In the genomic region with DNA sequence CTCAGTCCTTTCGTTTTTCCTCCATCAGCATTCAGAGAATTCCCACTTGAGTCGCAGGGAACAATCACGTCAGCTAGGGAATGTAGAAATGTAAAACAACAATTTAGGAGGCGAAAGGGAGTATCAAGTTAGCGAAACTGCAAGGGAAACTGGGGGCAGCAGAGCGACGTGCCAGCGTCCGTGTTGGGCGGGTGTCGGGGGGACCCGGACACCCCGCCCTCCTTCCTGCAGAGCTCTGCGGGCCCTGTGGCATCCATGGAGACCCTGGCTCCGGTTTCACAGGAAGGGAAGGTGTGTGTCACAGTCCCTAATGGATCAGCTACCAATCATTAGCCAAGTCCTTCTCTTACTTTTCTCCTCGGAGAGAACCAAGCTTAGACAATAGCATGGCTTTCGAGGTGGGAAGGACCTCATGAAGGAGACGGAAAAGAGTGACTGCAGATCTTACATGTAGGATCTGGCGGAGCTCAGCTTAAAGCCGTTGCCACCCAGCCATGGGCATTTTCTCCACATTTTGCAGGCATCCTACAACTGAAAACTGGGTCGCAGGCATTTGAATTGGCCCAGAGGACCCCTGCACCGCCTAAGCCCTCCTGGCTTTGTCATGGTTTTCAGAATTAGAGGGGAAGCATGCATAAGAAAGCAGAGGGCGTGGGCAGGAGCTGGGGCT, we compare ENCODE assay signal across 12 cellular contexts. TPM values are rescaled to one million over a fixed set of nuclear protein-coding genes. Genes with fewer than 3 reads are reported as not detected.
DNase-seq lines count a peak whose midpoint lies in the region; ATAC-seq and TF ChIP-seq lines count a peak whose summit lies in the region.
"Had no signal": no experiment of that assay in that cellular context is flagged by ENCODE, and none has a peak within 500 bp of the region (broad histone marks: within the 10 kb centered on the region; RNA-seq: fewer than 3 reads in every experiment).

No MANE protein-coding gene starts in this region.

- CTCF ChIA-PET in WTC11 (lab: Charles Lee), result interaction anchor here (1.2 to 1.6 kb wide), 3 partner anchors 25 to 190 kb away, joined by 4 to 5 read pairs (median 4); no protein-coding TSS in a partner anchor
- CTCF ChIA-PET in Caco-2 (lab: Charles Lee), result no interaction called here

- peak overlapping the region in 1 of 5 donors; percentile 42 for H3K9ac ChIP-seq in subcutaneous abdominal adipose tissue (ENCODE audit: low read length in 5 of 5)

- TF ChIP-seq CTCF in WTC11 (IDR thresholded peaks at IDR 0.05) (no peak), heart right ventricle (IDR thresholded peaks at IDR 0.05) (peak in 1 of 9 donors; percentile 3), Caco-2 (IDR thresholded peaks at IDR 0.05; ENCODE audit: insufficient read depth in 1 of 2, low read depth in 1 of 2, low read length in 1 of 2, severe bottlenecking in 1 of 2, unreplicated experiment in 1 of 2) (no peak), GM13977 (IDR thresholded peaks at IDR 0.05; ENCODE audit: extremely low read depth, insufficient read depth, missing control alignments) (no peak)

- intact Hi-C loops in heart right ventricle (cut with DNase I), result no loop called here
- intact Hi-C loops in Caco-2 (cut with micrococcal nuclease; ENCODE audit: unreplicated experiment), result no loop called here

- no peak overlapping the region for H3K27ac ChIP-seq in heart right ventricle
- no peak overlapping the region for H3K27ac ChIP-seq in muscle layer of duodenum (ENCODE audit: low read length)
- H3K27ac ChIP-seq in subcutaneous abdominal adipose tissue (ENCODE audit: low read depth, low read length), result no peak overlapping the region
- H3K27ac ChIP-seq: PC-9 had no signal

- H3K4me3 Mint-ChIP-seq in WTC11 (peak overlapping the region; percentile 68), Caco-2 (ENCODE audit: unreplicated experiment) (no peak overlapping the region)

- in situ Hi-C loops in GM13977 (cut with MboI; ENCODE audit: low pct_unique_long_range_greater_than_20kb, low sequenced_read_pairs, unreplicated experiment), result no loop called here

- H3K9me3 Mint-ChIP-seq in WTC11 (peaks cover 20% of the 10 kb centered on the region), Caco-2 (ENCODE audit: unreplicated experiment) (peaks cover 12% of the 10 kb centered on the region)

- WGBS in heart right ventricle, 2 donors, result 4% methylated on average over 23 of the region's 23 CpGs

- ATAC-seq in WTC11 (peak; percentile 92), heart right ventricle (peak; percentile 38 to 79 (median 54))

- DNase-seq in WTC11 (ENCODE audit: low spot score) (peak; percentile 79), heart right ventricle (no peak), Caco-2 (no peak), SW480 (ENCODE audit: low spot score) (no peak), GM13977 (ENCODE audit: low spot score) (no peak)
- no peak for DNase-seq in stimulated activated CD4-positive, alpha-beta T cell treated with anti-CD3 and anti-CD28 coated beads, Interleukin-2, amount 100 ng/mL, for 48 hours
- DNase-seq: activated effector memory CD4-positive, alpha-beta T cell treated with anti-CD3 and anti-CD28 coated beads, Interleukin-2, amount 50 U/mL, for 16 hours; DMS79; mammary epithelial cell; PC-9 had no signal

- no TSS peak for BruUV-seq in Caco-2 (replicated peaks; lab: Mats Ljungman, UMichigan)

- POLR2A ChIA-PET in WTC11 (lab: Charles Lee), result interaction anchor here (0.9 to 2.5 kb wide), 4 partner anchors 18 to 33 kb away, joined by 3 to 26 read pairs (median 8); partner anchors contain the start of gene SOX11
- POLR2A ChIA-PET in Caco-2 (lab: Charles Lee), result no interaction called here

- H3K27me3 ChIP-seq in heart right ventricle, result peaks cover 0 to 9% (median 0%) of the 10 kb centered on the region in 7 donors
- no peaks in the 10 kb centered on the region for H3K27me3 ChIP-seq in muscle layer of duodenum (ENCODE audit: low read depth, low read length)
- H3K27me3 ChIP-seq in subcutaneous abdominal adipose tissue (ENCODE audit: control insufficient read depth in 5 of 5, insufficient read depth in 4 of 5, low read length in 5 of 5), result peaks cover 0 to 3% (median 0%) of the 10 kb centered on the region in 5 donors
- no peaks in the 10 kb centered on the region for H3K27me3 ChIP-seq in Caco-2 (replicated peaks; ENCODE audit: control insufficient read depth, insufficient read depth, low read length)

- H3K4me1 ChIP-seq in heart right ventricle (peaks cover 0 to 11% (median 0%) of the 10 kb centered on the region in 9 donors), muscle layer of duodenum (ENCODE audit: control insufficient read depth in 1 of 2, insufficient read depth in 2 of 2, low read length in 2 of 2) (no peaks in the 10 kb centered on the region), subcutaneous abdominal adipose tissue (ENCODE audit: control insufficient read depth in 5 of 5, insufficient read depth in 5 of 5, low read length in 5 of 5) (peaks cover 0 to 7% (median 4%) of the 10 kb centered on the region in 5 donors), Caco-2 (no peaks in the 10 kb centered on the region)

- H3K27me3 Mint-ChIP-seq in WTC11 (ENCODE audit: low read depth) (no peaks in the 10 kb centered on the region), Caco-2 (ENCODE audit: insufficient read depth, unreplicated experiment) (no peaks in the 10 kb centered on the region)

- no peaks in the 10 kb centered on the region for H3K36me3 ChIP-seq in heart right ventricle
- no peaks in the 10 kb centered on the region for H3K36me3 ChIP-seq in muscle layer of duodenum (ENCODE audit: control insufficient read depth in 1 of 2, insufficient read depth in 2 of 2, low read length in 2 of 2)
- no peaks in the 10 kb centered on the region for H3K36me3 ChIP-seq in subcutaneous abdominal adipose tissue (ENCODE audit: control insufficient read depth in 5 of 5, insufficient read depth in 5 of 5, low read length in 5 of 5)
- no peaks in the 10 kb centered on the region for H3K36me3 ChIP-seq in Caco-2 (ENCODE audit: control insufficient read depth, insufficient read depth, low read length)

- H3K9me3 ChIP-seq in heart right ventricle (no peaks in the 10 kb centered on the region), muscle layer of duodenum (ENCODE audit: control insufficient read depth in 1 of 2, low read length in 2 of 2) (no peaks in the 10 kb centered on the region), subcutaneous abdominal adipose tissue (ENCODE audit: control insufficient read depth in 5 of 5, low read length in 5 of 5) (no peaks in the 10 kb centered on the region), Caco-2 (no peaks in the 10 kb centered on the region)

- H3K36me3 Mint-ChIP-seq in WTC11, result peaks cover 19% of the 10 kb centered on the region
- no peaks in the 10 kb centered on the region for H3K36me3 Mint-ChIP-seq in Caco-2 (ENCODE audit: insufficient read depth, unreplicated experiment)

- H3K4me3 ChIP-seq in heart right ventricle (peak overlapping the region in 9 of 10 donors; percentile 17 to 55 (median 43)), muscle layer of duodenum (ENCODE audit: low read depth in 1 of 2, low read length in 2 of 2) (peak overlapping the region; percentile 13 to 51), subcutaneous abdominal adipose tissue (ENCODE audit: low read depth in 1 of 5, low read length in 5 of 5) (peak overlapping the region in 4 of 5 donors; percentile 5 to 49 (median 40)), Caco-2 (ENCODE audit: low read depth, low read length) (no peak overlapping the region)
- H3K4me3 ChIP-seq: PC-9 had no signal

- H3K4me1 Mint-ChIP-seq in WTC11 (peaks cover 49% of the 10 kb centered on the region), Caco-2 (ENCODE audit: low read depth, unreplicated experiment) (peaks cover 5% of the 10 kb centered on the region)

- H3K27ac Mint-ChIP-seq in WTC11 (peak overlapping the region; percentile 100), Caco-2 (ENCODE audit: unreplicated experiment) (no peak overlapping the region)

TF ChIP-seq in WTC11, 78 proteins besides CTCF, POLR2A, EP300 and RAD21 (continues in another document):
- TF ChIP-seq SP1 (CRISPR knock-in tag; conservative IDR thresholded peaks at IDR 0.05) (no peak), TEAD1 (CRISPR knock-in tag; IDR thresholded peaks at IDR 0.05) (peak; percentile 62; the same call in 1 of the 2 replicates), AFF4 (CRISPR knock-in tag; IDR thresholded peaks at IDR 0.05; ENCODE audit: borderline replicate concordance) (0 out of 2 replicates have a peak, but pooled peaks have one; percentile 27)
- TF ChIP-seq, protein P1, sequence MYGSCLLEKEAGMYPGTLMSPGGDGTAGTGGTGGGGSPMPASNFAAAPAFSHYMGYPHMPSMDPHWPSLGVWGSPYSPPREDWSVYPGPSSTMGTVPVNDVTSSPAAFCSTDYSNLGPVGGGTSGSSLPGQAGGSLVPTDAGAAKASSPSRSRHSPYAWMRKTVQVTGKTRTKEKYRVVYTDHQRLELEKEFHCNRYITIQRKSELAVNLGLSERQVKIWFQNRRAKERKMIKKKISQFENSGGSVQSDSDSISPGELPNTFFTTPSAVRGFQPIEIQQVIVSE (CRISPR knock-in tag; IDR thresholded peaks at IDR 0.05; ENCODE audit: borderline replicate concordance), result no peak

RNA-seq across cellular contexts. Expression of gene SOX11, which starts 33.7 kb away (rescaled TPM):
- total RNA-seq in WTC11 (2021) (22.5 to 24.8 TPM (median 24.0 TPM) in 3 replicates), heart right ventricle (1 to 10 TPM in 7 of 10 donors, under 1 TPM in 3; 0.25 to 5.8 (median 1.4) TPM), Caco-2 (2022) (not detected in 2 replicates)
- under 1 TPM; 0.33 to 0.66 TPM for polyA plus RNA-seq in heart right ventricle
- total RNA-seq: PC-9 had no signal
- polyA plus RNA-seq: mammary epithelial cell had no signal
